Comparison of ENCODE assay signal across 15 cellular contexts in genomic region chr2:163133602-163134001, GRCh38.
A peak's percentile ranks its signal among the peaks of the same experiment; 100 is the strongest.
DNase-seq lines count a peak whose midpoint lies in the region; TF ChIP-seq lines count a peak whose summit lies in the region.
"Had no signal": no experiment of that assay in that cellular context is flagged by ENCODE, and none has a peak within 500 bp of the region (broad histone marks: within the 10 kb centered on the region; RNA-seq: fewer than 3 reads in every experiment).

No MANE protein-coding gene starts in this region.

- DNase-seq in COLO829 (ENCODE audit: low spot score) (peak; percentile 79), RPMI7951 (ENCODE audit: low read depth) (peak; percentile 37), astrocyte of the spinal cord (ENCODE audit: low read depth, low spot score) (peak; percentile 7), AG08396 (ENCODE audit: low spot score) (no peak), cerebellar nuclear complex (lab: John Stamatoyannopoulos, UW) (no peak), COLO668 (lab: John Stamatoyannopoulos, UW; ENCODE audit: unreplicated experiment) (no peak)
- no peak for DNase-seq in stimulated activated naive CD4-positive, alpha-beta T cell treated with Interleukin-2 at 50 U/mL for 16 hours (lab: John Stamatoyannopoulos, UW)
- DNase-seq: CD4-positive, CD25-positive, alpha-beta regulatory T cell; GDM1 had no signal

- H3K4me3 ChIP-seq in astrocyte of the spinal cord (ENCODE audit: low read depth, low read length) (no peak overlapping the region), mesodermal cell (ENCODE audit: extremely low read depth, insufficient read depth, low read length, poor library complexity, severe bottlenecking) (no peak overlapping the region)
- H3K4me3 ChIP-seq: BLaER1, GM12878 had no signal

- peaks cover 5% of the 10 kb centered on the region for H3K4me1 ChIP-seq in mesodermal cell (ENCODE audit: control insufficient read depth, insufficient read depth, low read length, poor library complexity, severe bottlenecking)
- H3K4me1 ChIP-seq: BLaER1 had no signal

- H3K36me3 ChIP-seq in mesodermal cell (ENCODE audit: control insufficient read depth, insufficient read depth, low read length): no peaks in the 10 kb centered on the region
- H3K36me3 ChIP-seq: BLaER1 had no signal

- no peak for TF ChIP-seq CTCF in astrocyte of the spinal cord (IDR thresholded peaks at IDR 0.05; ENCODE audit: low read depth, low read length)

- in situ Hi-C loops in astrocyte of the spinal cord (cut with HindIII; ENCODE audit: low sequenced_read_pairs): no loop called here

- H3K9me3 ChIP-seq in mesodermal cell (ENCODE audit: control insufficient read depth, low read length): no peaks in the 10 kb centered on the region
- H3K9me3 ChIP-seq: BLaER1, SK-N-SH had no signal

- peak overlapping the region; percentile 25 for H3K27ac ChIP-seq in mesodermal cell (ENCODE audit: low read depth, low read length, severe bottlenecking)
- H3K27ac ChIP-seq: BLaER1, KMS-11, RWPE1 had no signal

Comparison
In these comparisons a context has a peak if more than half of its experiments do, and no peak if none do; other contexts are left out.
1. DNase-seq: peak in COLO829 (single experiment), RPMI7951 (single experiment) and astrocyte of the spinal cord (single experiment); none in AG08396 (single experiment), cerebellar nuclear complex (0 of 2), stimulated activated naive CD4-positive, alpha-beta T cell treated with Interleukin-2 at 50 U/mL for 16 hours (single experiment) and COLO668 (single experiment).